8 cellular contexts compared by ENCODE assay signal in the genomic region with DNA sequence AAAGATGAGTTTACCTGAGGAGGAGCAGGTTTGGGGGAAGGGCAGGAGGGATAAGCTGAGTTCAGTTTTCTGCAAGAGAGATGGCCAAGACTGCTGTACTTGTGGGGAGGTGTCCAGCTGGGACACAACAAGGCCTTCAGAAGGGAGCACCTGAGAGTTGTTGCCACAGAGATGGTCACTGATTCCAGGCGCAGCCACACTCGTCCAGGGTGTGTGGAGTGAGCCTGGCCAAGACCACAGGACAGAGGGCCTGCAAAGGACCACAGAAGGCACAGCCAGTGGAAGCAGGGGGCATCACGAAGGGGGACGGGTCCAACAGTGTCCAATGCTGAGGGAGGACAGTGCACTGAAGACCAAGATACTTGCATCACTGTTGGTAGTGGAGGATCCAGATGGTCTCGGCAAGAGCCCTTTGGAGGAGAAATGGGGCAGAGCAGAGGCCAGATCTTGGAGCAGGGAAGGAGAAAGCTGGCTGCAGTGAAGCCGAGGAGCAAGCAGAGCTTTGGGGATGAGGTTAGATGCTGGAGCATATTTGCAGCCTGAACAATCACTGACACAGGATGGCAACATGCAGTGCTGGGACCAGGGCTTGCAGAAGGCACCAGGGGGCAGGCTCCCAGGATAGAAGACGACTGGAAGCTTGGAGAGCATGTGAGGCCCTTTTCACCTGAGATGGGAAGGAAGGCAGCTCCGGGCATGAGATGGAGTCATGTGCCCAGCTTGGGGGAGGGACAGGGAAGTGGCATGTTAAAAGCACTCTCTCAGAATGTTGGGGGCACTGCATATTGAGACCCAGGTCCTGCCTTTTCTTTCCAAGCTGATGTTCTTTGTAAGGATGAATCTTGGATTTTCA.
DNase-seq lines count a peak whose midpoint lies in the region; ATAC-seq and TF ChIP-seq lines count a peak whose summit lies in the region.

No MANE protein-coding gene starts in this region.

- no peaks in the 10 kb centered on the region for H3K27me3 ChIP-seq in cardiac muscle cell
- H3K27me3 ChIP-seq in heart right ventricle, result peaks cover 0 to 4% (median 0%) of the 10 kb centered on the region in 7 donors
- no peaks in the 10 kb centered on the region for H3K27me3 ChIP-seq in RWPE2 (ENCODE audit: insufficient read depth, poor library complexity, severe bottlenecking)
- no peaks in the 10 kb centered on the region for H3K27me3 ChIP-seq in right atrium auricular region

- WGBS in heart right ventricle, 2 donors, result 78 to 85% methylated on average over 8 of the region's 8 CpGs

- H3K36me3 ChIP-seq in cardiac muscle cell (no peaks in the 10 kb centered on the region), heart right ventricle (no peaks in the 10 kb centered on the region), RWPE2 (ENCODE audit: low read depth) (no peaks in the 10 kb centered on the region), right atrium auricular region (no peaks in the 10 kb centered on the region)

- intact Hi-C loops in heart right ventricle (cut with DNase I), result loop anchor here in 1 of 10 donors (10.0 kb wide), 1 partner anchor 129 kb away; no protein-coding TSS in a partner anchor

- H3K9me3 ChIP-seq in cardiac muscle cell (ENCODE audit: low read depth) (no peaks in the 10 kb centered on the region), heart right ventricle (no peaks in the 10 kb centered on the region), RWPE2 (ENCODE audit: severe bottlenecking) (no peaks in the 10 kb centered on the region), right atrium auricular region (no peaks in the 10 kb centered on the region)

- no peaks in the 10 kb centered on the region for H3K4me1 ChIP-seq in cardiac muscle cell (ENCODE audit: low read depth)
- peaks cover 0 to 14% (median 0%) of the 10 kb centered on the region in 9 donors for H3K4me1 ChIP-seq in heart right ventricle
- no peaks in the 10 kb centered on the region for H3K4me1 ChIP-seq in RWPE2 (ENCODE audit: insufficient read depth, poor library complexity, severe bottlenecking)
- H3K4me1 ChIP-seq in right atrium auricular region, result no peaks in the 10 kb centered on the region

- H3K27ac ChIP-seq in cardiac muscle cell (no peak overlapping the region), heart right ventricle (no peak overlapping the region), RWPE2 (ENCODE audit: poor library complexity, severe bottlenecking) (no peak overlapping the region), right atrium auricular region (no peak overlapping the region)

- no peak for ATAC-seq in heart right ventricle
- peak; percentile 70; the same call in 2 of the 3 replicates for ATAC-seq in RWPE2 (ENCODE audit: low read depth)
- ATAC-seq in HG02870 (IDR thresholded peaks at IDR 0.05; ENCODE audit: unreplicated experiment), result no peak
- ATAC-seq in GM21360 (IDR thresholded peaks at IDR 0.05; ENCODE audit: unreplicated experiment), result no peak
- ATAC-seq in omental fat pad (ENCODE audit: low FRiP score), result no peak
- ATAC-seq in HG03095 (IDR thresholded peaks at IDR 0.05; ENCODE audit: unreplicated experiment), result no peak

- TF ChIP-seq CTCF in cardiac muscle cell (IDR thresholded peaks at IDR 0.05; ENCODE audit: low read depth, low read length), result peak; percentile 47
- TF ChIP-seq CTCF in heart right ventricle (IDR thresholded peaks at IDR 0.05), result peak in 4 of 9 donors; percentile 5 to 32 (median 20)
- TF ChIP-seq CTCF in RWPE2 (IDR thresholded peaks at IDR 0.05; ENCODE audit: poor library complexity, severe bottlenecking), result peak; percentile 23
- no peak for TF ChIP-seq CTCF in right atrium auricular region (IDR thresholded peaks at IDR 0.05)
- TF ChIP-seq CTCF in omental fat pad (IDR thresholded peaks at IDR 0.05), result no peak

- DNase-seq in cardiac muscle cell (ENCODE audit: low read depth in 1 of 2, low spot score in 1 of 2) (peak; percentile 23 to 67), heart right ventricle (no peak), RWPE2 (ENCODE audit: low spot score) (no peak), right atrium auricular region (ENCODE audit: low spot score) (peak; percentile 67), omental fat pad (ENCODE audit: low spot score) (no peak)

- H3K4me3 ChIP-seq in cardiac muscle cell, result no peak overlapping the region
- H3K4me3 ChIP-seq in heart right ventricle, result no peak overlapping the region
- H3K4me3 ChIP-seq in RWPE2 (ENCODE audit: severe bottlenecking), result no peak overlapping the region
- H3K4me3 ChIP-seq in right atrium auricular region, result no peak overlapping the region

Comparison
In these comparisons a context has a peak if more than half of its experiments do, and no peak if none do; other contexts are left out.
1. DNase-seq: peak in cardiac muscle cell (2 of 2) and right atrium auricular region (single experiment); none in heart right ventricle (0 of 2), RWPE2 (single experiment) and omental fat pad (single experiment).
2. CTCF ChIP-seq: peak in cardiac muscle cell (single experiment) and RWPE2 (single experiment); none in right atrium auricular region (0 of 2) and omental fat pad (0 of 3).